In the genomic region with DNA sequence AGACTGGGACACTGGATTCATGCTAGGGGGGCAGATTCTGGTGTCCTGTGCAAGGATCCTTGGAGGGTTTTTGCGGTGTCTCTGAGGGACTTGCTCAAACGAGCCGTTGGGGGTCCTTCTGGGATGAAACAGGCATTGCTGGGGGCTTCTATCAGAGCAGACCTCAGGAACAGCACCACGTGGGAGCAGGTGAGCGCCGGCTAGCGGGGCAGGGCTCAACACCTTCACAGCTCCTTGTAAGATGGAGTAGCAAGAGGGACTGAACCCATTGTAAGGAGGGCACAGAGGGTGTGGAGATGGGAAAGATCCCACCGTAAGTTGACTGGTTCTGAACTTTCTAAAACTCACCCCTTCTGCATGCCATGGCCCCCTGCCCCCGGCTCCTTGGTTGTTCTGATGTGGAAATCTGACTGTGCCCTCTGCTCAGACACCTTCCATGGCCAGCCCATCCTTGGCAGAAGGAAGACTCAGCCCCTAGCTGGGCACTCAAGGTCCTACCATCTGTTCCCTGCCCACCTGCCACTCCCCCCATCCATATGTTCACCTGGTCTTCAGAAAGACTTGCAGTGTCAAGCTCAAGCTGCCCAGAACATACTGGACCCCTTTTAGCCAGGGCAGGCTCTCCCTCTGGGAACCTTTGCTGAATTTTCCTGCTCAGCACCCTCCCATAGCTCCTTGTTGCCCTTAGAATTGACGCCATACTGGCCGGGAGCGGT, we compare ENCODE assay signal across 10 cellular contexts. TPM values are rescaled to one million over a fixed set of nuclear protein-coding genes. Genes with fewer than 3 reads are reported as not detected.
A peak's percentile ranks its signal among the peaks of the same experiment; 100 is the strongest.
DNase-seq lines count a peak whose midpoint lies in the region; ATAC-seq and TF ChIP-seq lines count a peak whose summit lies in the region.
"Had no signal": no experiment of that assay in that cellular context is flagged by ENCODE, and none has a peak within 500 bp of the region (broad histone marks: within the 10 kb centered on the region; RNA-seq: fewer than 3 reads in every experiment).

No MANE protein-coding gene starts in this region.

- H3K9me3 Mint-ChIP-seq in H9 = no peaks in the 10 kb centered on the region; a peak in 2 of 5 replicates

- H4K8ac ChIP-seq in H9 (replicated peaks; ENCODE audit: insufficient read length, low read depth, low read length) = no peak overlapping the region

- no peaks in the 10 kb centered on the region for H3K79me2 ChIP-seq in H9 (ENCODE audit: insufficient read depth, low read length)
- no peaks in the 10 kb centered on the region for H3K79me2 ChIP-seq in fibroblast of lung (ENCODE audit: control insufficient read depth, insufficient read depth, low read length)

- peaks cover 17% of the 10 kb centered on the region for H3K23me2 ChIP-seq in H9 (ENCODE audit: insufficient read length, low read depth, low read length, poor library complexity, severe bottlenecking)

- H3K4me1 ChIP-seq in H9 (ENCODE audit: insufficient read depth, low read length) = no peaks in the 10 kb centered on the region
- H3K4me1 ChIP-seq in SJCRH30 = peaks cover 14% of the 10 kb centered on the region
- peaks cover 11% of the 10 kb centered on the region for H3K4me1 ChIP-seq in fibroblast of lung (ENCODE audit: control insufficient read depth, extremely low read depth, insufficient read depth, low read length)
- H3K4me1 ChIP-seq in sigmoid colon = peaks cover 0 to 44% (median 40%) of the 10 kb centered on the region in 4 donors

- H3K23ac ChIP-seq in H9 (ENCODE audit: insufficient read length, low read depth, low read length) = no peak overlapping the region

- H2BK12ac ChIP-seq in H9 (ENCODE audit: insufficient read length, low read depth, low read length) = no peak overlapping the region

- no peak overlapping the region for H2BK20ac ChIP-seq in H9 (ENCODE audit: low read depth, low read length, poor library complexity, severe bottlenecking)

- H3K4me3 ChIP-seq in SJCRH30 (peak overlapping the region; percentile 99), fibroblast of lung (replicated peaks in 1 of 4; ENCODE audit: control extremely low read depth in 1 of 4, insufficient read depth in 1 of 4, low read depth in 3 of 4, low read length in 4 of 4) (peak overlapping the region; percentile 60 to 81 (median 72)), sigmoid colon (peak overlapping the region; percentile 72 to 90 (median 88))

- H3T11ph ChIP-seq in H9 (ENCODE audit: low read length) = no peak overlapping the region

- intact Hi-C loops in sigmoid colon (cut with DNase I) = no loop called here

- no peak overlapping the region for H3K27ac ChIP-seq in H9 (ENCODE audit: insufficient read length, low read depth, low read length)
- no peak overlapping the region for H3K27ac ChIP-seq in SJCRH30
- H3K27ac ChIP-seq in fibroblast of lung (ENCODE audit: insufficient read depth, low read length) = no peak overlapping the region
- peak overlapping the region; percentile 89 to 91 (median 90) for H3K27ac ChIP-seq in sigmoid colon

- DNase-seq in H9 (no peak), SJCRH30 (no peak), fibroblast of lung (ENCODE audit: low read depth in 2 of 2) (no peak), sigmoid colon (no peak), NCI-H526 (lab: John Stamatoyannopoulos, UW) (no peak)
- DNase-seq: NCI-H1694; stimulated activated CD4-positive, alpha-beta T cell treated with anti-CD3 and anti-CD28 coated beads, Interleukin-4, amount 100 ng/mL, for 4 hours had no signal

- TF ChIP-seq CTCF in H9 (conservative IDR thresholded peaks at IDR 0.05) (no peak), fibroblast of lung (conservative IDR thresholded peaks at IDR 0.05 in 1 of 2, IDR thresholded peaks at IDR 0.05 in 1 of 2; ENCODE audit: low read depth in 1 of 2, low read length in 2 of 2) (no peak), sigmoid colon (IDR thresholded peaks at IDR 0.05) (no peak)

- H2BK5ac ChIP-seq in H9 (ENCODE audit: insufficient read length, low read length) = no peak overlapping the region

- no peak overlapping the region for H3K27ac Mint-ChIP-seq in H9

- H2AFZ ChIP-seq in H9 (ENCODE audit: low read length) (no peak overlapping the region), fibroblast of lung (ENCODE audit: low read length) (no peak overlapping the region)

- H3K9me3 ChIP-seq in H9 (ENCODE audit: control insufficient read depth, low read depth, low read length) (no peaks in the 10 kb centered on the region), SJCRH30 (replicated peaks) (no peaks in the 10 kb centered on the region), fibroblast of lung (ENCODE audit: control insufficient read depth, insufficient read depth, low read depth, low read length) (no peaks in the 10 kb centered on the region), sigmoid colon (no peaks in the 10 kb centered on the region)

- peaks cover 17 to 27% of the 10 kb centered on the region in 2 experiments for H3K4me1 Mint-ChIP-seq in H9

- no peak overlapping the region for H3K18ac ChIP-seq in H9 (ENCODE audit: insufficient read length, low read depth, low read length)

- H3K4me2 ChIP-seq in H9 (ENCODE audit: insufficient read depth, insufficient read length, low read length) = peak overlapping the region; percentile 65
- peak overlapping the region; percentile 81 for H3K4me2 ChIP-seq in fibroblast of lung (ENCODE audit: extremely low read depth, insufficient read depth, low read length)

- H3K36me3 Mint-ChIP-seq in H9 (ENCODE audit: insufficient read depth in 1 of 3, low read depth in 3 of 3) = no peaks in the 10 kb centered on the region; a peak in 1 of 7 replicates

- no peak overlapping the region for H2AK5ac ChIP-seq in H9 (ENCODE audit: insufficient read length, low read length)

- no peaks in the 10 kb centered on the region for H3K36me3 ChIP-seq in SJCRH30
- no peaks in the 10 kb centered on the region for H3K36me3 ChIP-seq in fibroblast of lung (ENCODE audit: control insufficient read depth, insufficient read depth, low read length)
- peaks cover 0 to 3% (median 0%) of the 10 kb centered on the region in 4 donors for H3K36me3 ChIP-seq in sigmoid colon

- no peak overlapping the region for H3K56ac ChIP-seq in H9 (ENCODE audit: insufficient read length, low read depth, low read length)

- H2BK120ac ChIP-seq in H9 (ENCODE audit: low read depth, low read length, poor library complexity, severe bottlenecking) = no peak overlapping the region

- H3K9ac ChIP-seq in H9 (ENCODE audit: extremely low read depth, insufficient read length, low read length) (peak overlapping the region; percentile 33), fibroblast of lung (ENCODE audit: insufficient read depth, low read length) (peak overlapping the region; percentile 42)

- no peak overlapping the region for H3K14ac ChIP-seq in H9 (ENCODE audit: insufficient read depth, low read length)

- H4K20me1 ChIP-seq in H9 (ENCODE audit: control insufficient read depth, insufficient read depth, insufficient read length) (no peaks in the 10 kb centered on the region), fibroblast of lung (ENCODE audit: control insufficient read depth, extremely low read depth, insufficient read depth, low read length) (no peaks in the 10 kb centered on the region)

- ATAC-seq in HG02763 (IDR thresholded peaks at IDR 0.05; ENCODE audit: unreplicated experiment) (no peak), GM18907 (IDR thresholded peaks at IDR 0.05; ENCODE audit: unreplicated experiment) (no peak), GM19467 (IDR thresholded peaks at IDR 0.05; ENCODE audit: unreplicated experiment) (no peak)

- no peak overlapping the region; the same call in 1 of the 2 replicates for H2BK15ac ChIP-seq in H9 (ENCODE audit: low read depth, low read length)

- TF ChIP-seq EP300 in sigmoid colon (IDR thresholded peaks at IDR 0.05) = no peak

- H3K27me3 Mint-ChIP-seq in H9 (ENCODE audit: low read depth) = peaks cover 37% of the 10 kb centered on the region

- no peak for TF ChIP-seq POLR2A in sigmoid colon (IDR thresholded peaks at IDR 0.05)

- H3K4ac ChIP-seq in H9 (ENCODE audit: low read depth, low read length) = no peak overlapping the region

- no peaks in the 10 kb centered on the region for H3K79me1 ChIP-seq in H9 (ENCODE audit: insufficient read depth, low read depth, low read length, poor library complexity, severe bottlenecking)

- no CpG with 5 or more reads among the region's 12 CpGs for WGBS in H9 (ENCODE audit: extremely low coverage, insufficient read length, low lambda C conversion rate)
- WGBS in sigmoid colon, 2 donors = 65 to 72% methylated on average over 12 of the region's 12 CpGs

- no peak overlapping the region for H4K5ac ChIP-seq in H9 (ENCODE audit: insufficient read length, low read depth, low read length)

- no peak overlapping the region for H4K91ac ChIP-seq in H9 (ENCODE audit: insufficient read length, low read depth, low read length)

- peaks cover 5% of the 10 kb centered on the region; the same call in 1 of the 2 replicates for H3K27me3 ChIP-seq in H9 (ENCODE audit: insufficient read depth, low read length)
- peaks cover 5% of the 10 kb centered on the region; the same call in 1 of the 2 replicates for H3K27me3 ChIP-seq in SJCRH30
- H3K27me3 ChIP-seq in fibroblast of lung (ENCODE audit: control insufficient read depth, insufficient read depth, low read length) = no peaks in the 10 kb centered on the region
- no peaks in the 10 kb centered on the region for H3K27me3 ChIP-seq in sigmoid colon

- H3K4me3 Mint-ChIP-seq in H9 = peak overlapping the region; percentile 87 to 95

RNA-seq across cellular contexts. Expression of a gene that starts 1.2 kb away (rescaled TPM):
- total RNA-seq in H9 (2021) = 6.3 and 6.4 TPM in 2 replicates
- 5.9 and 7.4 TPM in 2 replicates for total RNA-seq in SJCRH30 (2014; rRNA removed; shearing (Covaris generic))
- total RNA-seq in fibroblast of lung = 20.0 and 25.3 TPM in 2 replicates
- 3.6 and 4.0 TPM in 2 replicates for polyA plus RNA-seq in fibroblast of lung
- polyA plus RNA-seq in fibroblast of lung (2012) = 6.6 and 7.6 TPM in 2 replicates
- polyA minus RNA-seq in fibroblast of lung (ENCODE audit: low replicate concordance) = 5.1 and 11.1 TPM in 2 replicates
- total RNA-seq in sigmoid colon = 10 to 100 TPM; 13.2 to 23.8 (median 15.9) TPM
- polyA plus RNA-seq in sigmoid colon = 1 to 10 TPM in 2 of 3 donors, under 1 TPM in 1; 0.69 to 8.8 (median 3.6) TPM

RNA-seq across cellular contexts. Expression of a gene that starts 10.8 kb away (rescaled TPM):
- total RNA-seq in H9 (2021) (not detected in 2 replicates), fibroblast of lung (not detected in 2 replicates), sigmoid colon (not detected)
- total RNA-seq in SJCRH30 (2014; rRNA removed; shearing (Covaris generic)) = not detected in 2 replicates
- polyA plus RNA-seq in fibroblast of lung (not detected in 2 replicates), sigmoid colon (not detected)
- polyA plus RNA-seq in fibroblast of lung (2012) = not detected in 2 replicates
- polyA minus RNA-seq in fibroblast of lung (ENCODE audit: low replicate concordance) = not detected in 2 replicates

RNA-seq across cellular contexts. Expression of a gene that starts 23.1 kb away (rescaled TPM):
- total RNA-seq in H9 (2021) (1.4 TPM in 2 replicates), fibroblast of lung (under 0.01 and 0.17 TPM in 2 replicates), sigmoid colon (1 to 10 TPM in 2 of 4 donors, under 1 TPM in 1, not detected in 1; 0.36 to 1.8 (median 1.7) TPM)
- 0.10 TPM in 1 of 2 replicates, not detected in the other for total RNA-seq in SJCRH30 (2014; rRNA removed; shearing (Covaris generic))
- polyA plus RNA-seq in fibroblast of lung (not detected in 2 replicates), sigmoid colon (under 1 TPM in 1 of 3 donors, not detected in 2; 0.23 TPM)
- polyA plus RNA-seq in fibroblast of lung (2012) = 0.17 TPM in 1 of 2 replicates, not detected in the other
- polyA minus RNA-seq in fibroblast of lung (ENCODE audit: low replicate concordance) = not detected in 2 replicates

RNA-seq across cellular contexts. Expression of a gene that starts 39.9 kb away (rescaled TPM):
- total RNA-seq in H9 (2021) (73.1 and 76.0 TPM in 2 replicates), fibroblast of lung (52.8 and 67.3 TPM in 2 replicates), sigmoid colon (10 to 100 TPM; 27.8 to 54.6 (median 47.2) TPM)
- 32.9 and 33.3 TPM in 2 replicates for total RNA-seq in SJCRH30 (2014; rRNA removed; shearing (Covaris generic))
- polyA plus RNA-seq in fibroblast of lung (24.0 and 25.9 TPM in 2 replicates), sigmoid colon (100 to 1,000 TPM; 103 to 122 (median 115) TPM)
- 67.1 and 83.6 TPM in 2 replicates for polyA plus RNA-seq in fibroblast of lung (2012)
- 113 and 148 TPM in 2 replicates for polyA minus RNA-seq in fibroblast of lung (ENCODE audit: low replicate concordance)

RNA-seq across cellular contexts. Expression of a gene that starts 51.7 kb away (rescaled TPM):
- total RNA-seq in H9 (2021) (49.7 and 50.4 TPM in 2 replicates), fibroblast of lung (28.0 and 34.7 TPM in 2 replicates), sigmoid colon (10 to 100 TPM; 40.4 to 55.8 (median 44.8) TPM)
- 34.4 and 41.2 TPM in 2 replicates for total RNA-seq in SJCRH30 (2014; rRNA removed; shearing (Covaris generic))
- polyA plus RNA-seq in fibroblast of lung (24.8 and 26.3 TPM in 2 replicates), sigmoid colon (100 to 1,000 TPM in 1 of 3 donors, 10 to 100 TPM in 2; 71.5 to 102 (median 79.4) TPM)
- polyA plus RNA-seq in fibroblast of lung (2012) = 36.7 and 49.2 TPM in 2 replicates
- 34.6 and 49.5 TPM in 2 replicates for polyA minus RNA-seq in fibroblast of lung (ENCODE audit: low replicate concordance)

Comparison
In these comparisons a context has a peak if more than half of its experiments do, and no peak if none do; other contexts are left out.
1. H3K27ac ChIP-seq: peak in sigmoid colon (4 of 4); none in H9 (single experiment), SJCRH30 (single experiment) and fibroblast of lung (single experiment).
2. Peak in every context shown above with its lines, with median percentiles within 50 percentile points of each other: H3K4me3 ChIP-seq.